ENCODE assay signal across 9 cellular contexts in the genomic region with DNA sequence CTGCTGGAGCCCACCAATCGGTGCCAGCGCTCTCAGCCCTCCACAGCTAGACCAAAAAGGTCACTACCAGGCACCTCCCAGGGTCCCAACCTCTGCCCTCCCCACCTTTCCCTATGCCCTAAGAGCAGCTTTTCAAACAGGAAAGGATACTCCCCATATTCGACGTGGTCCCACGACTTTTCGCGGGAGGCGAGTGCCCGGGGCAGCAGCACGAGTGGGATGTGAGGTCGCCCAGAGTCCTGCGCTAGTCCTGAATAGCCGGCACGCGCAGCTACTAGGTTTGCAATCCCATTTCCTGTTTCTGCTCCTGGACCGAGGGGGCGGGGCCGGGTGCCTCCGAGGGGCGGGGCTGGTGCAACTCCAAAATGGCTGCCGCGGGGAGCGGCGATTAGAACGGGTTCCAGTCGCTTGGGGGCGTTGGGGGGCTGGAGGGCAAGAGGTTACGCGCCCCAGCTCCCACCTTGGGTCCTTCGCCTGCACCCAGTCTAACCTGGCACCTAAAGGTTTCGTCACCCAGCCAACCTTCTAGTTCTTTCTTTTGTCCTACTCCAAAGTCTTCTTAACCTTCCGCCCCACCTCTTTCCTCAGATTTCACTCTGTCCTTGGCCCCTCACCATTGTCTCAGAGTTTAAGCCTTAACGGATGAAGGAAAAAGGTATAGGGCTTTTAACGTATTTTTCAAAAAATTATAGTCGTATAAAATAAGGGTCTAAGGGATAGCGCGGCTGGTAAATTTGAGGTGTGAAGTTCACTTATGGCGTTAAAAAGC.
DNase-seq lines count a peak whose midpoint lies in the region; ATAC-seq and TF ChIP-seq lines count a peak whose summit lies in the region.
"Had no signal": no experiment of that assay in that cellular context is flagged by ENCODE, and none has a peak within 500 bp of the region (broad histone marks: within the 10 kb centered on the region; RNA-seq: fewer than 3 reads in every experiment).

No MANE protein-coding gene starts in this region.

- CTCF ChIA-PET in activated CD4-positive, alpha-beta memory T cell treated with anti-CD3 and anti-CD28 coated beads for 36 hours (lab: Charles Lee): no interaction called here
- CTCF ChIA-PET in activated CD4-positive, alpha-beta memory T cell treated with anti-CD3 and anti-CD28 coated beads, Interleukin-2, amount 10 ng/mL, durations not matched to agents 7 days and 5 days (lab: Charles Lee): no interaction called here

- no peaks in the 10 kb centered on the region for H3K36me3 ChIP-seq in testis (ENCODE audit: low read depth, missing control alignments)

- H3K4me3 Mint-ChIP-seq in activated CD4-positive, alpha-beta memory T cell treated with anti-CD3 and anti-CD28 coated beads for 36 hours: no peak overlapping the region
- H3K4me3 Mint-ChIP-seq in activated CD4-positive, alpha-beta memory T cell treated with anti-CD3 and anti-CD28 coated beads, Interleukin-2, amount 10 ng/mL, durations not matched to agents 7 days and 5 days: no peak overlapping the region
- H3K4me3 Mint-ChIP-seq in activated naive CD8-positive, alpha-beta T cell treated with anti-CD3 and anti-CD28 coated beads, Interleukin-2, amount 10 ng/mL, durations not matched to agents 7 days and 5 days: peak overlapping the region; percentile 16
- H3K4me3 Mint-ChIP-seq: CD4-positive, alpha-beta T cell had no signal

- H3K27me3 Mint-ChIP-seq in activated CD4-positive, alpha-beta memory T cell treated with anti-CD3 and anti-CD28 coated beads for 36 hours: no peaks in the 10 kb centered on the region
- no peaks in the 10 kb centered on the region for H3K27me3 Mint-ChIP-seq in activated CD4-positive, alpha-beta memory T cell treated with anti-CD3 and anti-CD28 coated beads, Interleukin-2, amount 10 ng/mL, durations not matched to agents 7 days and 5 days
- H3K27me3 Mint-ChIP-seq in activated naive CD8-positive, alpha-beta T cell treated with anti-CD3 and anti-CD28 coated beads, Interleukin-2, amount 10 ng/mL, durations not matched to agents 7 days and 5 days: peaks cover 4% of the 10 kb centered on the region
- H3K27me3 Mint-ChIP-seq: CD4-positive, alpha-beta T cell had no signal

- intact Hi-C loops in activated CD4-positive, alpha-beta memory T cell treated with anti-CD3 and anti-CD28 coated beads for 36 hours (cut with micrococcal nuclease): no loop called here
- intact Hi-C loops in left colon (cut with DNase I, micrococcal nuclease) (no loop called here), testis (cut with DNase I; ENCODE audit: low total_unique reads) (no loop called here)

- H3K4me1 ChIP-seq in testis: no peaks in the 10 kb centered on the region

- DNase-seq in activated CD4-positive, alpha-beta memory T cell treated with anti-CD3 and anti-CD28 coated beads for 36 hours: peak; percentile 8
- DNase-seq in activated CD4-positive, alpha-beta memory T cell treated with anti-CD3 and anti-CD28 coated beads, Interleukin-2, amount 10 ng/mL, durations not matched to agents 7 days and 5 days: no peak
- no peak for DNase-seq in activated naive CD8-positive, alpha-beta T cell treated with anti-CD3 and anti-CD28 coated beads, Interleukin-2, amount 10 ng/mL, durations not matched to agents 7 days and 5 days
- DNase-seq in left colon: peak; percentile 26 to 79
- peak; percentile 84 for DNase-seq in testis
- DNase-seq in NCI-H1436 (lab: John Stamatoyannopoulos, UW): no peak
- DNase-seq in NCI-H2196 treated with DMSO at 0.1 percent for 48 hours (lab: John Stamatoyannopoulos, UW; ENCODE audit: unreplicated experiment): no peak

- H3K27me3 ChIP-seq in testis: no peaks in the 10 kb centered on the region

- no peak overlapping the region for H3K27ac ChIP-seq in testis

- no peak for TF ChIP-seq POLR2A in testis (IDR thresholded peaks at IDR 0.05)

- 28 to 58% methylated on average over 19 to 27 of the region's 38 CpGs for WGBS in testis, 2 donors

- no peaks in the 10 kb centered on the region for H3K9me3 ChIP-seq in testis

- TF ChIP-seq CTCF in testis (IDR thresholded peaks at IDR 0.05): no peak

- no peaks in the 10 kb centered on the region for H3K36me3 Mint-ChIP-seq in activated CD4-positive, alpha-beta memory T cell treated with anti-CD3 and anti-CD28 coated beads for 36 hours
- H3K36me3 Mint-ChIP-seq in activated CD4-positive, alpha-beta memory T cell treated with anti-CD3 and anti-CD28 coated beads, Interleukin-2, amount 10 ng/mL, durations not matched to agents 7 days and 5 days (ENCODE audit: low read depth): no peaks in the 10 kb centered on the region
- H3K36me3 Mint-ChIP-seq in activated naive CD8-positive, alpha-beta T cell treated with anti-CD3 and anti-CD28 coated beads, Interleukin-2, amount 10 ng/mL, durations not matched to agents 7 days and 5 days: no peaks in the 10 kb centered on the region

- no peak overlapping the region for H3K27ac Mint-ChIP-seq in activated CD4-positive, alpha-beta memory T cell treated with anti-CD3 and anti-CD28 coated beads for 36 hours
- H3K27ac Mint-ChIP-seq in activated CD4-positive, alpha-beta memory T cell treated with anti-CD3 and anti-CD28 coated beads, Interleukin-2, amount 10 ng/mL, durations not matched to agents 7 days and 5 days: no peak overlapping the region
- no peak overlapping the region for H3K27ac Mint-ChIP-seq in activated naive CD8-positive, alpha-beta T cell treated with anti-CD3 and anti-CD28 coated beads, Interleukin-2, amount 10 ng/mL, durations not matched to agents 7 days and 5 days
- H3K27ac Mint-ChIP-seq: CD4-positive, alpha-beta T cell had no signal

- H3K4me1 Mint-ChIP-seq in activated CD4-positive, alpha-beta memory T cell treated with anti-CD3 and anti-CD28 coated beads for 36 hours (ENCODE audit: low read depth): no peaks in the 10 kb centered on the region
- H3K4me1 Mint-ChIP-seq in activated CD4-positive, alpha-beta memory T cell treated with anti-CD3 and anti-CD28 coated beads, Interleukin-2, amount 10 ng/mL, durations not matched to agents 7 days and 5 days: no peaks in the 10 kb centered on the region
- no peaks in the 10 kb centered on the region for H3K4me1 Mint-ChIP-seq in activated naive CD8-positive, alpha-beta T cell treated with anti-CD3 and anti-CD28 coated beads, Interleukin-2, amount 10 ng/mL, durations not matched to agents 7 days and 5 days

- ATAC-seq in activated naive CD8-positive, alpha-beta T cell treated with anti-CD3 and anti-CD28 coated beads, Interleukin-2, amount 10 ng/mL, durations not matched to agents 7 days and 5 days (ENCODE audit: low read depth): no peak
- ATAC-seq in left colon: peak; percentile 100
- no peak for ATAC-seq in HG02642 (IDR thresholded peaks at IDR 0.05; ENCODE audit: poor library complexity, unreplicated experiment)

- POLR2A ChIA-PET in activated CD4-positive, alpha-beta memory T cell treated with anti-CD3 and anti-CD28 coated beads for 36 hours (lab: Charles Lee): no interaction called here
- POLR2A ChIA-PET in activated CD4-positive, alpha-beta memory T cell treated with anti-CD3 and anti-CD28 coated beads, Interleukin-2, amount 10 ng/mL, durations not matched to agents 7 days and 5 days (lab: Charles Lee): interaction anchor here (0.7 kb wide), 1 partner anchor 1142 kb away, joined by 3 read pairs; no protein-coding TSS in a partner anchor
- POLR2A ChIA-PET in activated naive CD8-positive, alpha-beta T cell treated with anti-CD3 and anti-CD28 coated beads, Interleukin-2, amount 10 ng/mL, durations not matched to agents 7 days and 5 days (lab: Charles Lee): no interaction called here

- peak overlapping the region; percentile 40 to 50 for H3K4me3 ChIP-seq in testis

- H3K9me3 Mint-ChIP-seq in activated CD4-positive, alpha-beta memory T cell treated with anti-CD3 and anti-CD28 coated beads for 36 hours: no peaks in the 10 kb centered on the region
- H3K9me3 Mint-ChIP-seq in activated CD4-positive, alpha-beta memory T cell treated with anti-CD3 and anti-CD28 coated beads, Interleukin-2, amount 10 ng/mL, durations not matched to agents 7 days and 5 days: no peaks in the 10 kb centered on the region
- no peaks in the 10 kb centered on the region for H3K9me3 Mint-ChIP-seq in activated naive CD8-positive, alpha-beta T cell treated with anti-CD3 and anti-CD28 coated beads, Interleukin-2, amount 10 ng/mL, durations not matched to agents 7 days and 5 days
- H3K9me3 Mint-ChIP-seq: CD4-positive, alpha-beta T cell had no signal

Comparison
In these comparisons a context has a peak if more than half of its experiments do, and no peak if none do; other contexts are left out.
1. DNase-seq: peak in activated CD4-positive, alpha-beta memory T cell treated with anti-CD3 and anti-CD28 coated beads for 36 hours (single experiment), left colon (2 of 2) and testis (single experiment); none in activated CD4-positive, alpha-beta memory T cell treated with anti-CD3 and anti-CD28 coated beads, Interleukin-2, amount 10 ng/mL, durations not matched to agents 7 days and 5 days (single experiment), activated naive CD8-positive, alpha-beta T cell treated with anti-CD3 and anti-CD28 coated beads, Interleukin-2, amount 10 ng/mL, durations not matched to agents 7 days and 5 days (single experiment), NCI-H1436 (single experiment) and NCI-H2196 treated with DMSO at 0.1 percent for 48 hours (single experiment).